21 cellular contexts compared by ENCODE assay signal in the genomic region with DNA sequence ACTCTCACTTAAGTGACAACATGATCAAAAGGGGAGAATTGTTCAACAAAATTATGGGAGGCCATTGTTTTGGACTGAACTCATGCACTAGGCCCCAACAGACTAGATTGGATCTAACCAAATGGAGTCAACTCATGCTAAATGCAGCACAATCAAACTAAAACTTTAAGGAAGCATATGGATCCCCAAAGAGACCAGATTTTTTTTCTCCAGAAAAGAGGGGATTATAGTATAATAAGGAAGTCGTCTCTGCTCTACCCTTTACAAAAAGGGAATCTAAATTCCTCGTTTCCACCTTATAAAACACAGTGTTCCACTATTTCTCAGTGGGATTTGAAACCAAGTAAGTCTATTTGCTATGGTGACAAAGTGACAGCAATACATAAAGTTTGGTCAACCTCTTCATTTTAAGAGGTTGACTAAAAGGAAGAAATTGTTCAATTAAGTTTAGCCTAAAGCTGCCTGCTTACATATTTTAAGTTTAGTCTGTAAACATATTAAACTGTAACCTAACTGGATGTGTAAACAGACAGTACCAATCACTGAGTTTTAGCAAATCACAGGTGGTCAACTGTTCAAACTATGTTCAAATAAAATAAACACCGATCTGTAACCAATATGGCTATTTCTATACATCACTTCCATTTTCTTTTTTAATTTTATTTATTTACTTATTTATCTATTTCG. TPM values are rescaled to one million over a fixed set of nuclear protein-coding genes. Genes with fewer than 3 reads are reported as not detected.
A peak's percentile ranks its signal among the peaks of the same experiment; 100 is the strongest.
DNase-seq lines count a peak whose midpoint lies in the region; ATAC-seq, FAIRE-seq and TF ChIP-seq lines count a peak whose summit lies in the region.
"Had no signal": no experiment of that assay in that cellular context is flagged by ENCODE, and none has a peak within 500 bp of the region (broad histone marks: within the 10 kb centered on the region; RNA-seq: fewer than 3 reads in every experiment).

No MANE protein-coding gene starts in this region.

- ATAC-seq in GM12878, result no peak
- no peak for ATAC-seq in GM18502 (IDR thresholded peaks at IDR 0.05; ENCODE audit: poor library complexity, unreplicated experiment)
- no peak for ATAC-seq in HG02973 (IDR thresholded peaks at IDR 0.05; ENCODE audit: unreplicated experiment)

- H3K27me3 ChIP-seq in breast epithelium (no peaks in the 10 kb centered on the region), GM12878 (replicated peaks in 1 of 2; ENCODE audit: control insufficient read depth in 2 of 2, insufficient read depth in 2 of 2, low read length in 1 of 2) (no peaks in the 10 kb centered on the region), neutrophil (no peaks in the 10 kb centered on the region)

- no peaks in the 10 kb centered on the region for H3K36me3 ChIP-seq in breast epithelium
- no peaks in the 10 kb centered on the region for H3K36me3 ChIP-seq in GM12878 (ENCODE audit: control insufficient read depth in 2 of 2, insufficient read depth in 2 of 2, low read length in 1 of 2)
- H3K36me3 ChIP-seq in neutrophil, result peaks cover 6% of the 10 kb centered on the region

- H3K27ac Mint-ChIP-seq in MCF 10A (ENCODE audit: low read depth, unreplicated experiment), result peak overlapping the region; percentile 96
- H3K27ac Mint-ChIP-seq: CD4-positive, CD25-positive, alpha-beta regulatory T cell had no signal

- no peaks in the 10 kb centered on the region for H3K27me3 Mint-ChIP-seq in MCF 10A (ENCODE audit: insufficient read depth, unreplicated experiment)

- TF ChIP-seq POLR2A in breast epithelium (IDR thresholded peaks at IDR 0.05) (no peak), GM12878 (IDR thresholded peaks at IDR 0.05; ENCODE audit: low read depth, low read length) (no peak)

- H3K4me3 Mint-ChIP-seq in MCF 10A (ENCODE audit: unreplicated experiment), result no peak overlapping the region
- H3K4me3 Mint-ChIP-seq: CD4-positive, CD25-positive, alpha-beta regulatory T cell had no signal

- H3K4me2 ChIP-seq in GM12878 (ENCODE audit: control insufficient read depth, insufficient read depth), result no peak overlapping the region

- no peaks in the 10 kb centered on the region for H3K9me3 Mint-ChIP-seq in MCF 10A (ENCODE audit: unreplicated experiment)

- TF ChIP-seq EP300 in GM12878 (IDR thresholded peaks at IDR 0.05; ENCODE audit: borderline replicate concordance in 1 of 2, control insufficient read depth in 1 of 2, low read depth in 2 of 2, low read length in 2 of 2), result no peak

- H3K4me1 ChIP-seq in breast epithelium (no peaks in the 10 kb centered on the region), GM12878 (ENCODE audit: control insufficient read depth, insufficient read depth, low read length) (no peaks in the 10 kb centered on the region), neutrophil (ENCODE audit: control insufficient read depth in 1 of 2, insufficient read depth in 1 of 2, low read depth in 1 of 2, low read length in 1 of 2) (peaks cover 61 to 65% of the 10 kb centered on the region in 2 experiments)

- H3K4me1 Mint-ChIP-seq in MCF 10A (ENCODE audit: insufficient read depth, unreplicated experiment), result peaks cover 4% of the 10 kb centered on the region

- WGBS in GM12878 (ENCODE audit: insufficient coverage, insufficient replicate concordance, low lambda C conversion rate, missing lambda C conversion rate), result 34% methylated on average over 4 of the region's 4 CpGs

- RAD21 ChIA-PET in GM12878 (lab: Charles Lee; ENCODE audit: unreplicated experiment), result no interaction called here

- H3K9ac ChIP-seq in GM12878 (ENCODE audit: control insufficient read depth, insufficient read depth, low read length), result no peak overlapping the region

- no peak for FAIRE-seq in GM12878 (lab: Jason Lieb, UNC)

- H3K27ac ChIP-seq in breast epithelium (no peak overlapping the region), GM12878 (ENCODE audit: control insufficient read depth, insufficient read depth) (no peak overlapping the region), neutrophil (peak overlapping the region; percentile 89)
- H3K27ac ChIP-seq: SK-N-MC had no signal

- POLR2A ChIA-PET in MCF 10A (lab: Yijun Ruan, JAX), result interaction anchor here (1.1 to 15.5 kb wide), 4 partner anchors 26 to 70 kb away, joined by 3 to 376 read pairs (median 10); a partner anchor contains a TSS
- POLR2A ChIA-PET in GM12878 (lab: Charles Lee), result no interaction called here

- H3K36me3 Mint-ChIP-seq in MCF 10A (ENCODE audit: insufficient read depth, unreplicated experiment), result no peaks in the 10 kb centered on the region
- H3K36me3 Mint-ChIP-seq: CD4-positive, CD25-positive, alpha-beta regulatory T cell had no signal

- H3K4me3 ChIP-seq in breast epithelium (no peak overlapping the region), LNCaP clone FGC (ENCODE audit: low read depth, low read length) (no peak overlapping the region), GM12878 (no peak overlapping the region), neutrophil (ENCODE audit: low read depth in 1 of 2, low read length in 1 of 2) (peak overlapping the region; percentile 58 to 63)
- H3K4me3 ChIP-seq: SK-N-MC had no signal

- intact Hi-C loops in MCF 10A (cut with micrococcal nuclease), result no loop called here
- intact Hi-C loops in breast epithelium (cut with DNase I; ENCODE audit: low total_unique reads), result no loop called here
- intact Hi-C loops in GM12878 (cut with micrococcal nuclease; ENCODE audit: unreplicated experiment), result no loop called here

- in situ Hi-C loops in GM12878 (cut with MboI), result no loop called here

- H4K20me1 ChIP-seq in GM12878 (ENCODE audit: control insufficient read depth, insufficient read depth), result no peaks in the 10 kb centered on the region

- BruUV-seq in MCF 10A (replicated peaks; lab: Mats Ljungman, UMichigan) (no TSS peak), GM12878 (replicated peaks; lab: Mats Ljungman, UMichigan) (no TSS peak)

- H3K9me3 ChIP-seq in breast epithelium, result no peaks in the 10 kb centered on the region
- H3K9me3 ChIP-seq in GM12878 (replicated peaks; ENCODE audit: control insufficient read depth, insufficient read depth, low read length), result no peaks in the 10 kb centered on the region
- no peaks in the 10 kb centered on the region for H3K9me3 ChIP-seq in neutrophil

- SMC1A ChIA-PET in GM12878 (lab: Charles Lee; ENCODE audit: uncharacterized antibody, unreplicated experiment), result interaction anchor here (1.6 kb wide), 1 partner anchor 28 kb away, joined by 3 read pairs; no protein-coding TSS in a partner anchor

- no peak overlapping the region for H2AFZ ChIP-seq in GM12878 (ENCODE audit: control insufficient read depth, low read depth, low read length)

- TF ChIP-seq RAD21 in GM12878 (IDR thresholded peaks at IDR 0.05; ENCODE audit: insufficient read depth, low read depth, low read length), result no peak

- TF ChIP-seq CTCF in MCF 10A (IDR thresholded peaks at IDR 0.05; ENCODE audit: unreplicated experiment), result no peak
- TF ChIP-seq CTCF in breast epithelium (IDR thresholded peaks at IDR 0.05), result no peak
- no peak for TF ChIP-seq CTCF in LNCaP clone FGC (IDR thresholded peaks at IDR 0.05; ENCODE audit: control insufficient read depth, extremely low read depth, insufficient read depth)
- no peak for TF ChIP-seq CTCF in GM12878 (IDR thresholded peaks at IDR 0.05 in 2 of 3, conservative IDR thresholded peaks at IDR 0.05 in 1 of 3; ENCODE audit: control insufficient read depth in 2 of 3, extremely low read depth in 1 of 3, insufficient read depth in 1 of 3, low read depth in 3 of 3, low read length in 3 of 3)
- no peak for TF ChIP-seq CTCF in neutrophil (IDR thresholded peaks at IDR 0.05)

- no peaks in the 10 kb centered on the region for H3K79me2 ChIP-seq in GM12878 (ENCODE audit: control insufficient read depth, insufficient read depth, low read length)

- CTCF ChIA-PET in MCF 10A (lab: Yijun Ruan, JAX), result no interaction called here
- CTCF ChIA-PET in GM12878 (lab: Yijun Ruan, JAX), result no interaction called here

- DNase-seq in MCF 10A (ENCODE audit: unreplicated experiment) (no peak), breast epithelium (ENCODE audit: low spot score in 2 of 2) (no peak), LNCaP clone FGC (ENCODE audit: low read depth) (peak; percentile 41), GM12878 (ENCODE audit: low read depth, low spot score) (no peak), mucosa of gallbladder (ENCODE audit: low spot score) (no peak)
- DNase-seq: CD4-positive, CD25-positive, alpha-beta regulatory T cell; EL; GF-D8; KBM-7; NCI-H1105; NCI-H146; NCI-H2029; NCI-H2171; NCI-H345; NCI-H524; NCI-H774; SHP77 had no signal

TF ChIP-seq in GM12878, 131 proteins besides CTCF, POLR2A, EP300 and RAD21:
- TF ChIP-seq, protein P1, sequence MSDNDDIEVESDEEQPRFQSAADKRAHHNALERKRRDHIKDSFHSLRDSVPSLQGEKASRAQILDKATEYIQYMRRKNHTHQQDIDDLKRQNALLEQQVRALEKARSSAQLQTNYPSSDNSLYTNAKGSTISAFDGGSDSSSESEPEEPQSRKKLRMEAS (IDR thresholded peaks at IDR 0.05; ENCODE audit: low read depth, low read length), result no peak
- TF ChIP-seq IKZF1 (conservative IDR thresholded peaks at IDR 0.05), result no peak
- peak; percentile 33; the same call in 1 of the 2 replicates for TF ChIP-seq MTA2 (IDR thresholded peaks at IDR 0.05; ENCODE audit: low read depth)
- no peak for TF ChIP-seq NFXL1 (IDR thresholded peaks at IDR 0.05; ENCODE audit: borderline replicate concordance)
- TF ChIP-seq CBFB (IDR thresholded peaks at IDR 0.05; ENCODE audit: low read depth), result no peak

RNA-seq across cellular contexts. Expression of a gene that starts 40.9 kb away (rescaled TPM):
- 348 and 366 TPM in 2 replicates for total RNA-seq in MCF 10A (2022)
- total RNA-seq in breast epithelium, result 100 to 1,000 TPM; 180 to 263 (median 236) TPM
- 493 and 530 TPM in 2 replicates for total RNA-seq in GM12878 (2013; cell fraction: nucleolus; rRNA removed)
- 183 TPM in 2 replicates for total RNA-seq in GM12878 (2014; rRNA removed)
- total RNA-seq in GM12878 (2014; rRNA removed; fragmentation: Illumina TruSeq; extraction: Trizol), result 125 and 133 TPM in 2 replicates
- 255 and 286 TPM in 2 replicates for total RNA-seq in GM12878 (2021)
- polyA plus RNA-seq in GM12878 (2011; ENCODE audit: low read depth), result 181 TPM
- polyA plus RNA-seq in GM12878 (2011; rRNA removed), result 408 and 460 TPM in 2 replicates
- polyA plus RNA-seq in GM12878 (2011; cell fraction: cytosol; rRNA removed), result 191 and 198 TPM in 2 replicates
- polyA plus RNA-seq in GM12878 (2011; cell fraction: nucleus; rRNA removed), result 1,098 and 1,398 TPM in 2 replicates
- 173 and 216 TPM in 2 replicates for polyA plus RNA-seq in GM12878 (2012)
- polyA plus RNA-seq in GM12878 (2014; fragmentation: Illumina TruSeq; extraction: Trizol), result 293 and 364 TPM in 2 replicates
- polyA plus RNA-seq in GM12878 (2014; fragmentation: Nextera tagmentation; extraction: Ambion mirVana), result 100 to 1,000 TPM in 1 of 2 experiments, 10 to 100 TPM in 1; 97.6 to 127 TPM
- 329 and 359 TPM in 2 replicates for polyA plus RNA-seq in GM12878 (2014; rRNA removed)
- polyA plus RNA-seq in GM12878 (2016; fragmentation: Nextera tagmentation; extraction: Ambion mirVana), result 100 to 1,000 TPM; 312 to 333 TPM
- 278 and 391 TPM in 2 replicates for polyA minus RNA-seq in GM12878 (2011; rRNA and poly(A)+ RNA removed)
- polyA minus RNA-seq in GM12878 (2011; cell fraction: cytosol; rRNA and poly(A)+ RNA removed), result 148 and 153 TPM in 2 replicates
- 454 and 629 TPM in 2 replicates for polyA minus RNA-seq in GM12878 (2011; cell fraction: nucleus; rRNA and poly(A)+ RNA removed)
- total RNA-seq in mucosa of gallbladder, result 262 TPM

Comparison
In these comparisons a context has a peak if more than half of its experiments do, and no peak if none do; other contexts are left out.
1. H3K4me3 ChIP-seq: peak in neutrophil (2 of 2); none in breast epithelium (0 of 3), LNCaP clone FGC (single experiment) and GM12878 (single experiment).